ENCODE assay signal across 8 cellular contexts in genomic region chr9:127802576-127803443, GRCh38. TPM values are rescaled to one million over a fixed set of nuclear protein-coding genes. Genes with fewer than 3 reads are reported as not detected.
DNase-seq lines count a peak whose midpoint lies in the region; TF ChIP-seq lines count a peak whose summit lies in the region.

Gene FPGS, plus strand, starts transcription at chr9:127802882. Its CDS starts 43 bp downstream, at chr9:127802925.

- H3K79me1 ChIP-seq in neuronal stem cell (ENCODE audit: low read depth, low read length), result peaks cover 10% of the 10 kb centered on the region

- no peaks in the 10 kb centered on the region; the same call in 1 of the 2 replicates for H3K4me1 ChIP-seq in ES-I3 (ENCODE audit: insufficient read depth, low read length)
- peaks cover 51% of the 10 kb centered on the region for H3K4me1 ChIP-seq in Loucy (ENCODE audit: insufficient read depth, low read length, poor library complexity, severe bottlenecking)
- peaks cover 11 to 15% of the 10 kb centered on the region in 2 donors for H3K4me1 ChIP-seq in neuronal stem cell (ENCODE audit: control insufficient read depth in 2 of 2, insufficient read depth in 1 of 2, low read depth in 1 of 2, low read length in 2 of 2)

- peak within 1 kb of the TSS; percentile 85 for H3K27ac ChIP-seq in neuronal stem cell (replicated peaks; ENCODE audit: low read length)

- in situ Hi-C loops in SK-MEL-5 (cut with HindIII; ENCODE audit: low pct_unique_long_range_greater_than_20kb, low sequenced_read_pairs), result no loop called here

- H2BK12ac ChIP-seq in neuronal stem cell (ENCODE audit: low read length), result peak within 1 kb of the TSS; percentile 41

- no peaks in the 10 kb centered on the region for H3K27me3 ChIP-seq in Loucy (ENCODE audit: insufficient read depth, low read length, poor library complexity, severe bottlenecking)
- no peaks in the 10 kb centered on the region for H3K27me3 ChIP-seq in neuronal stem cell (ENCODE audit: control insufficient read depth in 3 of 3, insufficient read depth in 3 of 3, low read depth in 1 of 3, low read length in 3 of 3)

- peak within 1 kb of the TSS; percentile 96 for H3K4me2 ChIP-seq in Loucy (ENCODE audit: low read depth, low read length, poor library complexity, severe bottlenecking)
- peak within 1 kb of the TSS; percentile 80 for H3K4me2 ChIP-seq in neuronal stem cell (ENCODE audit: insufficient read depth, low read length, poor library complexity, severe bottlenecking)

- no peaks in the 10 kb centered on the region for H3F3A ChIP-seq in Loucy (ENCODE audit: low read depth)

- H2AFZ ChIP-seq in Loucy (ENCODE audit: low read length) (peak within 1 kb of the TSS; percentile 84; the same call in 1 of the 2 replicates), neuronal stem cell (ENCODE audit: low read length) (peak within 1 kb of the TSS; percentile 100)

- H3K9me3 ChIP-seq in ES-I3 (ENCODE audit: control insufficient read depth, insufficient read depth, low read length), result no peaks in the 10 kb centered on the region
- no peaks in the 10 kb centered on the region for H3K9me3 ChIP-seq in Loucy (ENCODE audit: insufficient read depth, low read depth, low read length)
- H3K9me3 ChIP-seq in neuronal stem cell (replicated peaks in 1 of 2; ENCODE audit: control insufficient read depth in 2 of 2, insufficient read depth in 1 of 2, low read depth in 1 of 2, low read length in 2 of 2), result no peaks in the 10 kb centered on the region

- no peaks in the 10 kb centered on the region for H3K9me2 ChIP-seq in Loucy (replicated peaks; ENCODE audit: low read depth, low read length)

- peaks cover 49% of the 10 kb centered on the region for H3K79me2 ChIP-seq in Loucy (ENCODE audit: insufficient read depth, low read length)

- H2BK120ac ChIP-seq in neuronal stem cell (ENCODE audit: low read depth, low read length), result peak within 1 kb of the TSS; percentile 81

- TF ChIP-seq CTCF in Loucy (conservative IDR thresholded peaks at IDR 0.05; ENCODE audit: low read length) (no peak; the same call in 1 of the 2 replicates), subcutaneous adipose tissue (IDR thresholded peaks at IDR 0.05; ENCODE audit: low read depth) (no peak)

- H4K91ac ChIP-seq in neuronal stem cell (ENCODE audit: low read depth, low read length, poor library complexity), result peak within 1 kb of the TSS; percentile 95

- H4K8ac ChIP-seq in neuronal stem cell (ENCODE audit: low read depth, low read length), result peak within 1 kb of the TSS; percentile 70

- no peak within 1 kb of the TSS for H2AK5ac ChIP-seq in neuronal stem cell (ENCODE audit: low read depth, low read length)

- WGBS in neuronal stem cell (ENCODE audit: extremely low coverage in 2 of 2, insufficient read length in 2 of 2, insufficient replicate concordance in 1 of 2), 2 donors, result no CpG with 5 or more reads among the region's 83 CpGs

- H3K4me3 ChIP-seq in Loucy (ENCODE audit: low read length, poor library complexity, severe bottlenecking), result peak within 1 kb of the TSS; percentile 99
- H3K4me3 ChIP-seq in neuronal stem cell (ENCODE audit: low read length in 2 of 2), result peak within 1 kb of the TSS; percentile 82 to 95

- H3K23ac ChIP-seq in neuronal stem cell (ENCODE audit: low read depth, low read length, poor library complexity), result peak within 1 kb of the TSS; percentile 97

- no peak within 1 kb of the TSS for H3K14ac ChIP-seq in neuronal stem cell (ENCODE audit: low read length)

- no peak within 1 kb of the TSS for H2BK15ac ChIP-seq in neuronal stem cell (ENCODE audit: low read length)

- H3K4ac ChIP-seq in neuronal stem cell (ENCODE audit: low read length), result no peak within 1 kb of the TSS

- H2BK5ac ChIP-seq in neuronal stem cell (ENCODE audit: low read length), result peak within 1 kb of the TSS; percentile 53

- H3K36me3 ChIP-seq in ES-I3 (ENCODE audit: insufficient read depth, low read length) (no peaks in the 10 kb centered on the region), Loucy (ENCODE audit: insufficient read depth, low read length) (peaks cover 13% of the 10 kb centered on the region; the same call in 1 of the 2 replicates), neuronal stem cell (replicated peaks in 1 of 2; ENCODE audit: control insufficient read depth in 2 of 2, insufficient read depth in 2 of 2, low read length in 2 of 2) (peaks cover 8 to 36% of the 10 kb centered on the region in 2 donors)

- peak within 1 kb of the TSS; percentile 100 for H3K18ac ChIP-seq in neuronal stem cell (ENCODE audit: low read length)

- H4K20me1 ChIP-seq in Loucy (ENCODE audit: insufficient read depth, low read length, poor library complexity, severe bottlenecking), result peaks cover 43% of the 10 kb centered on the region

- peak within 1 kb of the TSS; percentile 79 for H3K9ac ChIP-seq in ES-I3 (ENCODE audit: low read depth, low read length)
- peak within 1 kb of the TSS; percentile 99 for H3K9ac ChIP-seq in Loucy (ENCODE audit: low read depth, low read length, poor library complexity, severe bottlenecking)
- H3K9ac ChIP-seq in neuronal stem cell (ENCODE audit: low read depth, low read length, poor library complexity), result peak within 1 kb of the TSS; percentile 97

- DNase-seq in H4 (ENCODE audit: low spot score) (peak; percentile 72), SK-MEL-5 (ENCODE audit: low read depth, low spot score) (peak; percentile 85), foreskin melanocyte (peak; percentile 77), neuronal stem cell (ENCODE audit: low spot score) (peak; percentile 82)
- peak; percentile 65 to 84 (median 73) for DNase-seq in activated naive CD4-positive, alpha-beta T cell (lab: John Stamatoyannopoulos, UW)

RNA-seq across cellular contexts. Expression of gene FPGS, which starts in this region (rescaled TPM):
- 32.8 and 49.8 TPM in 2 replicates for total RNA-seq in H4 (2014; rRNA removed; shearing (Covaris generic))
- total RNA-seq in SK-MEL-5 (2014; rRNA removed; shearing (Covaris generic)), result 41.4 and 45.2 TPM in 2 replicates
- polyA plus RNA-seq in SK-MEL-5 (2015; cell fraction: cytosol; rRNA removed), result 55.6 and 63.7 TPM in 2 replicates
- polyA plus RNA-seq in SK-MEL-5 (2015; cell fraction: nucleus; rRNA removed), result 90.7 and 121 TPM in 2 replicates
- 30.2 TPM for polyA plus RNA-seq in neuronal stem cell (2013, experiment 1 of 2)
- 32.1 TPM for polyA plus RNA-seq in neuronal stem cell (2013, experiment 2 of 2)
- 100 to 1,000 TPM in 1 of 4 donors, 10 to 100 TPM in 3; 42.0 to 230 (median 75.4) TPM for total RNA-seq in subcutaneous adipose tissue

Comparison
In these comparisons a context has a peak if more than half of its experiments do, and no peak if none do; other contexts are left out.
1. Peak in every context shown above with its lines: DNase-seq, H3K4me3 ChIP-seq and H3K27ac ChIP-seq.